In the genomic region with DNA sequence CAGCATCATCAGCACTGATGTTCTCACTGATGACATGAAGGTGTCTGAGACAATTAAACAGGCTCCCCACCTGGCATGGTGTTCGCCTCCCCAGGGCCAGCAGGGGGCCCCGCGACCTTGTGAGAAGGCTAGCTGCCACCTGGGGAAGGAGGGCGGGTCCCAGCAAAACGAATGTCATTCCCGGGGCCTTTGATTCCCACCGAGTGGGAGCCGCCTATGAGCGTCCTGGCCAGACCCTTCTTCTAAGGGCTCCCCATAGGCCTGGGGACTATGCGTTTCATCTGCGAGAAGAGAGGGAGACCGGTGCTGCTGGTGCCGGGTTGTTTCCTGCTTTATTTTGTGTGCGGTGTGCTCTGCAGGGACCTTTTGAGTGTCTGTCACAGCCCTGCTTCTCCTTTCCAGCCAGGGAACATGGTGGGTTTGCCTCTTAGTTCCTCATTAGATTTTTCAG, we compare ENCODE assay signal across 8 cellular contexts. TPM values are rescaled to one million over a fixed set of nuclear protein-coding genes. Genes with fewer than 3 reads are reported as not detected.
DNase-seq lines count a peak whose midpoint lies in the region; ATAC-seq and TF ChIP-seq lines count a peak whose summit lies in the region.

No MANE protein-coding gene starts in this region.

- CTCF ChIA-PET in BJ (lab: Yijun Ruan, JAX) = interaction anchor here (0.6 to 1.7 kb wide), 6 partner anchors 8 to 363 kb away, joined by 3 to 8 read pairs (median 4); no protein-coding TSS in a partner anchor

- H3K4me3 ChIP-seq in BJ (ENCODE audit: low read depth, low read length) = no peak overlapping the region

- TF ChIP-seq CTCF in BJ (IDR thresholded peaks at IDR 0.05; ENCODE audit: insufficient read depth, low read depth, low read length) = peak; percentile 60

- H3K36me3 ChIP-seq in BJ (ENCODE audit: control insufficient read depth, insufficient read depth, low read length) = no peaks in the 10 kb centered on the region

- DNase-seq in BJ (ENCODE audit: low read depth) = no peak
- peak; percentile 76 for DNase-seq in NOMO-1 treated with dmso at 0.1 percent for 144 hours (lab: John Stamatoyannopoulos, UW; ENCODE audit: unreplicated experiment)
- DNase-seq in activated T-cell treated with anti-CD3 and anti-CD28 coated beads for 48 hours (ENCODE audit: low read depth) = peak; percentile 60
- peak; percentile 66 for DNase-seq in germinal center (ENCODE audit: low spot score)
- DNase-seq in retina = peak; percentile 60
- DNase-seq in cerebellar nuclear complex (lab: John Stamatoyannopoulos, UW) = no peak

- 0 out of 2 replicates have a peak, but pooled peaks cover 3% of the 10 kb centered on the region for H3K27me3 ChIP-seq in BJ (ENCODE audit: control insufficient read depth, insufficient read depth, low read length)

- ATAC-seq in GM19035 (IDR thresholded peaks at IDR 0.05; ENCODE audit: unreplicated experiment) = peak; percentile 89
- peak; percentile 89 for ATAC-seq in HG03196 (IDR thresholded peaks at IDR 0.05; ENCODE audit: unreplicated experiment)

- POLR2A ChIA-PET in BJ (lab: Charles Lee) = no interaction called here

RNA-seq across cellular contexts. Expression of a gene that starts 20.5 kb away (rescaled TPM):
- polyA plus RNA-seq in BJ (2011; rRNA removed) = not detected in 2 replicates
- polyA minus RNA-seq in BJ (2011; rRNA and poly(A)+ RNA removed) = not detected in 2 replicates

RNA-seq across cellular contexts. Expression of a gene that starts 46.8 kb away (rescaled TPM):
- polyA plus RNA-seq in BJ (2011; rRNA removed) = not detected in 2 replicates
- polyA minus RNA-seq in BJ (2011; rRNA and poly(A)+ RNA removed) = not detected in 2 replicates

Comparison
In these comparisons a context has a peak if more than half of its experiments do, and no peak if none do; other contexts are left out.
1. DNase-seq: peak in NOMO-1 treated with dmso at 0.1 percent for 144 hours (single experiment), activated T-cell treated with anti-CD3 and anti-CD28 coated beads for 48 hours (single experiment), germinal center (single experiment) and retina (single experiment); none in BJ (single experiment) and cerebellar nuclear complex (0 of 2).